ENCODE assay signal across 26 cellular contexts in genomic region chr3:173473237-173473636, GRCh38.
"Had no signal": no experiment of that assay in that cellular context is flagged by ENCODE, and none has a peak within 500 bp of the region (broad histone marks: within the 10 kb centered on the region; RNA-seq: fewer than 3 reads in every experiment).

No MANE protein-coding gene starts in this region.

- H3K27me3 ChIP-seq: esophagus squamous epithelium, gastrocnemius medialis, heart right ventricle, left lung had no signal

- H3K36me3 ChIP-seq: esophagus squamous epithelium, gastrocnemius medialis, heart right ventricle, left lung, lower lobe of right lung had no signal

- DNase-seq: cortex of kidney; effector CD8-positive, alpha-beta T cell; effector memory CD8-positive, alpha-beta T cell; endodermal cell; erythroblast; esophagus squamous epithelium; foreskin fibroblast; foreskin melanocyte; gastrocnemius medialis; glutamatergic neuron; head of caudate nucleus; heart right ventricle; hippocampal formation; left cardiac atrium; left lung; left ventricle myocardium superior; lower lobe of right lung; mesenchymal stem cell; mucosa of descending colon; naive B cell; naive thymus-derived CD8-positive, alpha-beta T cell had no signal

- H3K9me3 ChIP-seq: esophagus squamous epithelium, gastrocnemius medialis, lower lobe of right lung, mucosa of descending colon had no signal

- H3K4me1 ChIP-seq: esophagus squamous epithelium, gastrocnemius medialis, left lung, lower lobe of right lung had no signal

- H3K27ac ChIP-seq: epithelial cell of prostate, esophagus squamous epithelium, gastrocnemius medialis, heart right ventricle, left lung, lower lobe of right lung had no signal

- H3K4me3 ChIP-seq: esophagus squamous epithelium, gastrocnemius medialis, heart right ventricle, left lung, lower lobe of right lung, mucosa of descending colon had no signal

- FAIRE-seq: endometrium, islet of Langerhans, keratinocyte had no signal

- ATAC-seq: effector memory CD8-positive, alpha-beta T cell; esophagus mucosa; gastrocnemius medialis; heart right ventricle; left cardiac atrium; left lung; left ventricle myocardium superior; lower lobe of right lung; mucosa of descending colon; naive thymus-derived CD8-positive, alpha-beta T cell had no signal
